ENCODE assay signal across 1 cellular context in genomic region chr4:139295317-139296299, GRCh38.
TF ChIP-seq lines count a peak whose summit lies in the region.

No MANE protein-coding gene starts in this region.

TF ChIP-seq in WTC11, 78 proteins besides CTCF, POLR2A, EP300 and RAD21 (continued from another document and continues in another):
- no peak for TF ChIP-seq OVOL2 (CRISPR knock-in tag; IDR thresholded peaks at IDR 0.05; ENCODE audit: borderline replicate concordance)
- TF ChIP-seq JUN (CRISPR knock-in tag; IDR thresholded peaks at IDR 0.05): no peak
- no peak for TF ChIP-seq NR3C1 (CRISPR knock-in tag; conservative IDR thresholded peaks at IDR 0.05; ENCODE audit: low read depth)
- peak; percentile 69; the same call in 1 of the 2 replicates for TF ChIP-seq E2F5 (CRISPR knock-in tag; IDR thresholded peaks at IDR 0.05)
- TF ChIP-seq, protein P1, sequence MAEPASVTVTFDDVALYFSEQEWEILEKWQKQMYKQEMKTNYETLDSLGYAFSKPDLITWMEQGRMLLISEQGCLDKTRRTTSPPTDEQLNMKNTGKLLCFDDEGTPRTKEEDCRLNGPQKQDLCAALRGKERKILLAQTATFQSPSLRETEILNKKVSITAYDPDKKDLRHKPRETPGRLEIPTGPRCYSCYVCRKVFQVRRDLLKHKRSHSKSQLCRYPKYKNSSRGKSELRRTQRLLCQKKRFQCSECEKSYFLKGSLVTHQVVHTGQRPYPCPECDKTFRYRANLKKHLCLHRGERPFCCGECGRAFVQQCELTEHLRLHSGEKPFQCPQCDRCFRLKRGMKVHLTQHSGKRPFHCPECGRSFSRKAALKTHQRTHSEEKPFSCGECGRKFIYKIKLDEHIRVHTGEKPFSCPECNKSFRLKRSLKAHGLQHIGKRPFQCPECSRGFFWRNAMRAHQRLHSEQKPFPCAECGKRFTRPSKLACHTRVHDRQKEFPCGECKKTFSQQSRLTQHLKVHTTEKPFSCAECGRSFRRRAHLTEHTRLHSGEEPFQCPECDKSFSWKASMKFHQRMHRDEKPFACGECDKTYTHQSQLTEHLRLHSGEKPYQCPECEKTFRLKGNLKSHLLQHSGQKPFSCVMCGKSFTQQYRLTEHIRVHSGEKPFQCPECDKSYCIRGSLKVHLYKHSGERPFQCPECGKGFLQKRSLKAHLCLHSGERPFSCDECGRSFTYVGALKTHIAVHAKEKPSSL (CRISPR knock-in tag; conservative IDR thresholded peaks at IDR 0.05): no peak
- no peak; the same call in 1 of the 2 replicates for TF ChIP-seq ARID4B (CRISPR knock-in tag; IDR thresholded peaks at IDR 0.05; ENCODE audit: borderline replicate concordance)
- TF ChIP-seq, protein P2, sequence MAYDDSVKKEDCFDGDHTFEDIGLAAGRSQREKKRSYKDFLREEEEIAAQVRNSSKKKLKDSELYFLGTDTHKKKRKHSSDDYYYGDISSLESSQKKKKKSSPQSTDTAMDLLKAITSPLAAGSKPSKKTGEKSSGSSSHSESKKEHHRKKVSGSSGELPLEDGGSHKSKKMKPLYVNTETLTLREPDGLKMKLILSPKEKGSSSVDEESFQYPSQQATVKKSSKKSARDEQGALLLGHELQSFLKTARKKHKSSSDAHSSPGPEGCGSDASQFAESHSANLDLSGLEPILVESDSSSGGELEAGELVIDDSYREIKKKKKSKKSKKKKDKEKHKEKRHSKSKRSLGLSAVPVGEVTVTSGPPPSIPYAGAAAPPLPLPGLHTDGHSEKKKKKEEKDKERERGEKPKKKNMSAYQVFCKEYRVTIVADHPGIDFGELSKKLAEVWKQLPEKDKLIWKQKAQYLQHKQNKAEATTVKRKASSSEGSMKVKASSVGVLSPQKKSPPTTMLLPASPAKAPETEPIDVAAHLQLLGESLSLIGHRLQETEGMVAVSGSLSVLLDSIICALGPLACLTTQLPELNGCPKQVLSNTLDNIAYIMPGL (CRISPR knock-in tag; IDR thresholded peaks at IDR 0.05): peak; percentile 98
- TF ChIP-seq, protein P3, sequence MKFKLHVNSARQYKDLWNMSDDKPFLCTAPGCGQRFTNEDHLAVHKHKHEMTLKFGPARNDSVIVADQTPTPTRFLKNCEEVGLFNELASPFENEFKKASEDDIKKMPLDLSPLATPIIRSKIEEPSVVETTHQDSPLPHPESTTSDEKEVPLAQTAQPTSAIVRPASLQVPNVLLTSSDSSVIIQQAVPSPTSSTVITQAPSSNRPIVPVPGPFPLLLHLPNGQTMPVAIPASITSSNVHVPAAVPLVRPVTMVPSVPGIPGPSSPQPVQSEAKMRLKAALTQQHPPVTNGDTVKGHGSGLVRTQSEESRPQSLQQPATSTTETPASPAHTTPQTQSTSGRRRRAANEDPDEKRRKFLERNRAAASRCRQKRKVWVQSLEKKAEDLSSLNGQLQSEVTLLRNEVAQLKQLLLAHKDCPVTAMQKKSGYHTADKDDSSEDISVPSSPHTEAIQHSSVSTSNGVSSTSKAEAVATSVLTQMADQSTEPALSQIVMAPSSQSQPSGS (CRISPR knock-in tag; IDR thresholded peaks at IDR 0.05; ENCODE audit: borderline replicate concordance, low read depth): no peak
- TF ChIP-seq ZNF671 (CRISPR knock-in tag; IDR thresholded peaks at IDR 0.05): no peak
- TF ChIP-seq, protein P4, sequence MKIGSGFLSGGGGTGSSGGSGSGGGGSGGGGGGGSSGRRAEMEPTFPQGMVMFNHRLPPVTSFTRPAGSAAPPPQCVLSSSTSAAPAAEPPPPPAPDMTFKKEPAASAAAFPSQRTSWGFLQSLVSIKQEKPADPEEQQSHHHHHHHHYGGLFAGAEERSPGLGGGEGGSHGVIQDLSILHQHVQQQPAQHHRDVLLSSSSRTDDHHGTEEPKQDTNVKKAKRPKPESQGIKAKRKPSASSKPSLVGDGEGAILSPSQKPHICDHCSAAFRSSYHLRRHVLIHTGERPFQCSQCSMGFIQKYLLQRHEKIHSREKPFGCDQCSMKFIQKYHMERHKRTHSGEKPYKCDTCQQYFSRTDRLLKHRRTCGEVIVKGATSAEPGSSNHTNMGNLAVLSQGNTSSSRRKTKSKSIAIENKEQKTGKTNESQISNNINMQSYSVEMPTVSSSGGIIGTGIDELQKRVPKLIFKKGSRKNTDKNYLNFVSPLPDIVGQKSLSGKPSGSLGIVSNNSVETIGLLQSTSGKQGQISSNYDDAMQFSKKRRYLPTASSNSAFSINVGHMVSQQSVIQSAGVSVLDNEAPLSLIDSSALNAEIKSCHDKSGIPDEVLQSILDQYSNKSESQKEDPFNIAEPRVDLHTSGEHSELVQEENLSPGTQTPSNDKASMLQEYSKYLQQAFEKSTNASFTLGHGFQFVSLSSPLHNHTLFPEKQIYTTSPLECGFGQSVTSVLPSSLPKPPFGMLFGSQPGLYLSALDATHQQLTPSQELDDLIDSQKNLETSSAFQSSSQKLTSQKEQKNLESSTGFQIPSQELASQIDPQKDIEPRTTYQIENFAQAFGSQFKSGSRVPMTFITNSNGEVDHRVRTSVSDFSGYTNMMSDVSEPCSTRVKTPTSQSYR (CRISPR knock-in tag; IDR thresholded peaks at IDR 0.05): no peak
- no peak for TF ChIP-seq RELA (CRISPR knock-in tag; IDR thresholded peaks at IDR 0.05; ENCODE audit: borderline replicate concordance)
- TF ChIP-seq ZNF512 (CRISPR knock-in tag; IDR thresholded peaks at IDR 0.05; ENCODE audit: borderline replicate concordance): no peak
- TF ChIP-seq ELF4 (CRISPR knock-in tag; IDR thresholded peaks at IDR 0.05; ENCODE audit: low read depth): no peak
- TF ChIP-seq, protein P5, sequence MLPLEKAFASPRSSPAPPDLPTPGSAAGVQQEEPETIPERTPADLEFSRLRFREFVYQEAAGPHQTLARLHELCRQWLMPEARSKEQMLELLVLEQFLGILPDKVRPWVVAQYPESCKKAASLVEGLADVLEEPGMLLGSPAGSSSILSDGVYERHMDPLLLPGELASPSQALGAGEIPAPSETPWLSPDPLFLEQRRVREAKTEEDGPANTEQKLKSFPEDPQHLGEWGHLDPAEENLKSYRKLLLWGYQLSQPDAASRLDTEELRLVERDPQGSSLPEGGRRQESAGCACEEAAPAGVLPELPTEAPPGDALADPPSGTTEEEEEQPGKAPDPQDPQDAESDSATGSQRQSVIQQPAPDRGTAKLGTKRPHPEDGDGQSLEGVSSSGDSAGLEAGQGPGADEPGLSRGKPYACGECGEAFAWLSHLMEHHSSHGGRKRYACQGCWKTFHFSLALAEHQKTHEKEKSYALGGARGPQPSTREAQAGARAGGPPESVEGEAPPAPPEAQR (CRISPR knock-in tag; IDR thresholded peaks at IDR 0.05): no peak
- no peak for TF ChIP-seq EMX1 (CRISPR knock-in tag; IDR thresholded peaks at IDR 0.05)
- TF ChIP-seq, protein P6, sequence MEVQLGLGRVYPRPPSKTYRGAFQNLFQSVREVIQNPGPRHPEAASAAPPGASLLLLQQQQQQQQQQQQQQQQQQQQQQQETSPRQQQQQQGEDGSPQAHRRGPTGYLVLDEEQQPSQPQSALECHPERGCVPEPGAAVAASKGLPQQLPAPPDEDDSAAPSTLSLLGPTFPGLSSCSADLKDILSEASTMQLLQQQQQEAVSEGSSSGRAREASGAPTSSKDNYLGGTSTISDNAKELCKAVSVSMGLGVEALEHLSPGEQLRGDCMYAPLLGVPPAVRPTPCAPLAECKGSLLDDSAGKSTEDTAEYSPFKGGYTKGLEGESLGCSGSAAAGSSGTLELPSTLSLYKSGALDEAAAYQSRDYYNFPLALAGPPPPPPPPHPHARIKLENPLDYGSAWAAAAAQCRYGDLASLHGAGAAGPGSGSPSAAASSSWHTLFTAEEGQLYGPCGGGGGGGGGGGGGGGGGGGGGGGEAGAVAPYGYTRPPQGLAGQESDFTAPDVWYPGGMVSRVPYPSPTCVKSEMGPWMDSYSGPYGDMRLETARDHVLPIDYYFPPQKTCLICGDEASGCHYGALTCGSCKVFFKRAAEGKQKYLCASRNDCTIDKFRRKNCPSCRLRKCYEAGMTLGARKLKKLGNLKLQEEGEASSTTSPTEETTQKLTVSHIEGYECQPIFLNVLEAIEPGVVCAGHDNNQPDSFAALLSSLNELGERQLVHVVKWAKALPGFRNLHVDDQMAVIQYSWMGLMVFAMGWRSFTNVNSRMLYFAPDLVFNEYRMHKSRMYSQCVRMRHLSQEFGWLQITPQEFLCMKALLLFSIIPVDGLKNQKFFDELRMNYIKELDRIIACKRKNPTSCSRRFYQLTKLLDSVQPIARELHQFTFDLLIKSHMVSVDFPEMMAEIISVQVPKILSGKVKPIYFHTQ (CRISPR knock-in tag; IDR thresholded peaks at IDR 0.05): no peak
- TF ChIP-seq ZMAT4 (CRISPR knock-in tag; IDR thresholded peaks at IDR 0.05): no peak
- TF ChIP-seq ATF1 (CRISPR knock-in tag; IDR thresholded peaks at IDR 0.05): peak; percentile 53; the same call in 1 of the 2 replicates
- TF ChIP-seq, protein P7, sequence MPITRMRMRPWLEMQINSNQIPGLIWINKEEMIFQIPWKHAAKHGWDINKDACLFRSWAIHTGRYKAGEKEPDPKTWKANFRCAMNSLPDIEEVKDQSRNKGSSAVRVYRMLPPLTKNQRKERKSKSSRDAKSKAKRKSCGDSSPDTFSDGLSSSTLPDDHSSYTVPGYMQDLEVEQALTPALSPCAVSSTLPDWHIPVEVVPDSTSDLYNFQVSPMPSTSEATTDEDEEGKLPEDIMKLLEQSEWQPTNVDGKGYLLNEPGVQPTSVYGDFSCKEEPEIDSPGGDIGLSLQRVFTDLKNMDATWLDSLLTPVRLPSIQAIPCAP (CRISPR knock-in tag; IDR thresholded peaks at IDR 0.05): peak; percentile 46; the same call in 1 of the 2 replicates
- no peak for TF ChIP-seq NR1H2 (CRISPR knock-in tag; IDR thresholded peaks at IDR 0.05)
- TF ChIP-seq FOXP1 (CRISPR knock-in tag; IDR thresholded peaks at IDR 0.05; ENCODE audit: borderline replicate concordance): peak; percentile 92
- TF ChIP-seq GTF2I (CRISPR knock-in tag; conservative IDR thresholded peaks at IDR 0.05): no peak
- TF ChIP-seq RORB (CRISPR knock-in tag; IDR thresholded peaks at IDR 0.05): no peak
- TF ChIP-seq, protein P8, sequence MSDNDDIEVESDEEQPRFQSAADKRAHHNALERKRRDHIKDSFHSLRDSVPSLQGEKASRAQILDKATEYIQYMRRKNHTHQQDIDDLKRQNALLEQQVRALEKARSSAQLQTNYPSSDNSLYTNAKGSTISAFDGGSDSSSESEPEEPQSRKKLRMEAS (CRISPR knock-in tag; IDR thresholded peaks at IDR 0.05): peak; percentile 79; the same call in 1 of the 2 replicates
